In genomic region chr16:79592150-79592549, GRCh38 we compare ENCODE assay signal across 14 cellular contexts. TPM values are rescaled to one million over a fixed set of nuclear protein-coding genes. Genes with fewer than 3 reads are reported as not detected.
A peak's percentile ranks its signal among the peaks of the same experiment; 100 is the strongest.
DNase-seq lines count a peak whose midpoint lies in the region; ATAC-seq and TF ChIP-seq lines count a peak whose summit lies in the region.
"Had no signal": no experiment of that assay in that cellular context is flagged by ENCODE, and none has a peak within 500 bp of the region (broad histone marks: within the 10 kb centered on the region; RNA-seq: fewer than 3 reads in every experiment).

No MANE protein-coding gene starts in this region.

- DNase-seq in activated T-cell treated with anti-CD3 and anti-CD28 coated beads, Interleukin-2, amount 50 U/mL, for 4 hours = no peak
- no peak for DNase-seq in activated T-cell treated with anti-CD3 and anti-CD28 coated beads, Interleukin-2, amount 50 U/mL, for 48 hours
- no peak for DNase-seq in effector memory CD4-positive, alpha-beta T cell
- DNase-seq in nephron progenitor cell (no peak), thyroid gland (no peak), NCI-H345 treated with DMSO at 0.1 percent for 48 hours (lab: John Stamatoyannopoulos, UW; ENCODE audit: unreplicated experiment) (no peak), GF-D8 (lab: John Stamatoyannopoulos, UW) (no peak), posterior vena cava (ENCODE audit: low spot score) (no peak)
- DNase-seq: activated CD8-positive, alpha-beta memory T cell treated with anti-CD3 and anti-CD28 coated beads for 24 hours; occipital lobe; stimulated activated CD8-positive, alpha-beta memory T cell treated with anti-CD3 and anti-CD28 coated beads, Interleukin-4, amount 100 ng/mL, for 48 hours had no signal

- H3K36me3 Mint-ChIP-seq in activated T-cell treated with anti-CD3 and anti-CD28 coated beads, Interleukin-2, amount 50 U/mL, for 4 hours (ENCODE audit: insufficient read depth) = peaks cover 26% of the 10 kb centered on the region
- H3K36me3 Mint-ChIP-seq in nephron progenitor cell (ENCODE audit: low read depth) = peaks cover 7% of the 10 kb centered on the region
- H3K36me3 Mint-ChIP-seq: activated naive CD8-positive, alpha-beta T cell had no signal

- no peaks in the 10 kb centered on the region for H3K27me3 ChIP-seq in effector memory CD4-positive, alpha-beta T cell (replicated peaks; ENCODE audit: control insufficient read depth, insufficient read depth, low read length, poor library complexity, severe bottlenecking)
- H3K27me3 ChIP-seq in thyroid gland = no peaks in the 10 kb centered on the region

- peaks cover 13% of the 10 kb centered on the region for H3K4me1 ChIP-seq in effector memory CD4-positive, alpha-beta T cell (ENCODE audit: control insufficient read depth, insufficient read depth, low read length, poor library complexity, severe bottlenecking)
- H3K4me1 ChIP-seq in thyroid gland = peaks cover 29 to 44% of the 10 kb centered on the region in 2 donors

- intact Hi-C loops in thyroid gland (cut with DNase I) = no loop called here
- intact Hi-C loops in posterior vena cava (cut with DNase I) = no loop called here

- H3K36me3 ChIP-seq in effector memory CD4-positive, alpha-beta T cell (ENCODE audit: control insufficient read depth, insufficient read depth, low read length) = no peaks in the 10 kb centered on the region
- no peaks in the 10 kb centered on the region for H3K36me3 ChIP-seq in thyroid gland

- H3K4me3 Mint-ChIP-seq in activated T-cell treated with anti-CD3 and anti-CD28 coated beads, Interleukin-2, amount 50 U/mL, for 4 hours = peak overlapping the region; percentile 46
- H3K4me3 Mint-ChIP-seq in nephron progenitor cell = peak overlapping the region; percentile 56
- H3K4me3 Mint-ChIP-seq: activated naive CD8-positive, alpha-beta T cell had no signal

- peaks cover 34% of the 10 kb centered on the region for H3K4me1 Mint-ChIP-seq in activated T-cell treated with anti-CD3 and anti-CD28 coated beads, Interleukin-2, amount 50 U/mL, for 4 hours (ENCODE audit: low read depth)
- peaks cover 88% of the 10 kb centered on the region for H3K4me1 Mint-ChIP-seq in nephron progenitor cell

- 87 to 90% methylated on average over 6 of the region's 6 CpGs for WGBS in thyroid gland, 2 donors

- H3K27ac Mint-ChIP-seq in nephron progenitor cell = peak overlapping the region; percentile 93
- H3K27ac Mint-ChIP-seq: activated naive CD8-positive, alpha-beta T cell had no signal

- no peaks in the 10 kb centered on the region for H3K9me3 Mint-ChIP-seq in activated T-cell treated with anti-CD3 and anti-CD28 coated beads, Interleukin-2, amount 50 U/mL, for 4 hours
- no peaks in the 10 kb centered on the region for H3K9me3 Mint-ChIP-seq in nephron progenitor cell

- no peak overlapping the region for H3K4me3 ChIP-seq in effector memory CD4-positive, alpha-beta T cell (ENCODE audit: insufficient read depth, low read depth, low read length, poor library complexity, severe bottlenecking)
- H3K4me3 ChIP-seq in thyroid gland (replicated peaks in 1 of 3) = no peak overlapping the region
- H3K4me3 ChIP-seq: lung had no signal

- no peak for TF ChIP-seq POLR2A in thyroid gland (IDR thresholded peaks at IDR 0.05)

- no peaks in the 10 kb centered on the region for H3K9me3 ChIP-seq in effector memory CD4-positive, alpha-beta T cell (ENCODE audit: control insufficient read depth, low read length)
- no peaks in the 10 kb centered on the region for H3K9me3 ChIP-seq in thyroid gland

- H3K27me3 Mint-ChIP-seq in activated T-cell treated with anti-CD3 and anti-CD28 coated beads, Interleukin-2, amount 50 U/mL, for 4 hours (ENCODE audit: low read depth) = peaks cover 22% of the 10 kb centered on the region
- peaks cover 2% of the 10 kb centered on the region for H3K27me3 Mint-ChIP-seq in nephron progenitor cell (ENCODE audit: low read depth, poor library complexity)

- ATAC-seq in activated T-cell treated with anti-CD3 and anti-CD28 coated beads, Interleukin-2, amount 50 U/mL, for 4 hours = no peak

- H3K27ac ChIP-seq in effector memory CD4-positive, alpha-beta T cell (ENCODE audit: insufficient read depth, low read length, poor library complexity, severe bottlenecking) = peak overlapping the region; percentile 56
- H3K27ac ChIP-seq in thyroid gland = peak overlapping the region; percentile 8 to 98 (median 93)

- TF ChIP-seq CTCF in nephron progenitor cell (IDR thresholded peaks at IDR 0.05) (no peak), thyroid gland (IDR thresholded peaks at IDR 0.05) (no peak)

RNA-seq across cellular contexts. Expression of gene MAF, which starts 8.4 kb away (rescaled TPM):
- total RNA-seq in activated T-cell treated with anti-CD3 and anti-CD28 coated beads, Interleukin-2, amount 50 U/mL, for 4 hours = 100 to 1,000 TPM in 2 of 3 donors, 10 to 100 TPM in 1; 71.5 to 148 (median 141) TPM
- total RNA-seq in thyroid gland (100 to 1,000 TPM in 1 of 4 donors, 10 to 100 TPM in 3; 59.7 to 158 (median 67.1) TPM), posterior vena cava (10 to 100 TPM; 39.1 to 54.6 TPM)
- total RNA-seq: HT1080 had no signal
